1 cellular context compared by ENCODE assay signal in the genomic region with DNA sequence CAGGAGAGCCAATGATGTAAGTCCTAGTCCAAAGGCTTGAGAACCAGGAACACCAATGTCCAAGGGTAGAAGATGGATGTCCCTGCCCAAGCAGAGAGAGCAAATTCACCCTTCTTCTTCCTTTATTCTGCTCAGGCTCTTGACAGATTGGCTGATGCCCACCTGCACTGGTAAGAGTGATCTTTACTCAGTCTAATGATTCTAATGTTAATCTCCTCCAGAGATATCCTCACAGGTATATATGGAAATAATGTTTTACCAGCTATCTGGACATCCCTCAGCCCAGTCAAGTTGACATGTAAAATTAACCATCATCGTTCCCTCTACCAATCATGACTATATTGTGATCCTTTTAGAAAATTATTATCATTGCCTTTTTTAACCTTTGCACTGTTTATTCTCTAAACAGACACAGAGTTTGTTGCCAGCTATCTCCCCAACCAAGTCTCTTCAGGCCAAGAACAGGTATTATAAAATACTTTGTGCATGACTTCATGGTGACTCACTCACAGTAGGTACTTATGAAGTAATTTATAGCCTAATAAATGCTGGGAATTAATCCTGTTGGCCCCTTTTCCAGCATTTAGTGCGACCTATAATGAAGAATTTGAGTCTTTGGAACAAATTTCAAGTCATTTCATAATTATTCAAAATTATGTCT.
TF ChIP-seq lines count a peak whose summit lies in the region.

No MANE protein-coding gene starts in this region.

TF ChIP-seq in WTC11, 78 proteins besides CTCF, POLR2A, EP300 and RAD21 (continued from another document):
- TF ChIP-seq ZNF425 (CRISPR knock-in tag; conservative IDR thresholded peaks at IDR 0.05) (no peak), MXD4 (CRISPR knock-in tag; IDR thresholded peaks at IDR 0.05; ENCODE audit: borderline replicate concordance) (no peak), NR3C1 (CRISPR knock-in tag; conservative IDR thresholded peaks at IDR 0.05; ENCODE audit: low read depth) (no peak), GABPB1 (CRISPR knock-in tag; IDR thresholded peaks at IDR 0.05) (no peak), AFF4 (CRISPR knock-in tag; IDR thresholded peaks at IDR 0.05; ENCODE audit: borderline replicate concordance) (no peak)
